ENCODE assay signal across 1 cellular context in genomic region chr14:37257651-37258050, GRCh38.
TF ChIP-seq lines count a peak whose summit lies in the region.

No MANE protein-coding gene starts in this region.

TF ChIP-seq in H1, 55 proteins besides CTCF, POLR2A, EP300 and RAD21:
- TF ChIP-seq, protein P1, sequence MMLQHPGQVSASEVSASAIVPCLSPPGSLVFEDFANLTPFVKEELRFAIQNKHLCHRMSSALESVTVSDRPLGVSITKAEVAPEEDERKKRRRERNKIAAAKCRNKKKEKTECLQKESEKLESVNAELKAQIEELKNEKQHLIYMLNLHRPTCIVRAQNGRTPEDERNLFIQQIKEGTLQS (IDR thresholded peaks at IDR 0.05; ENCODE audit: insufficient read depth, low read depth, low read length), result no peak
- TF ChIP-seq, protein P2, sequence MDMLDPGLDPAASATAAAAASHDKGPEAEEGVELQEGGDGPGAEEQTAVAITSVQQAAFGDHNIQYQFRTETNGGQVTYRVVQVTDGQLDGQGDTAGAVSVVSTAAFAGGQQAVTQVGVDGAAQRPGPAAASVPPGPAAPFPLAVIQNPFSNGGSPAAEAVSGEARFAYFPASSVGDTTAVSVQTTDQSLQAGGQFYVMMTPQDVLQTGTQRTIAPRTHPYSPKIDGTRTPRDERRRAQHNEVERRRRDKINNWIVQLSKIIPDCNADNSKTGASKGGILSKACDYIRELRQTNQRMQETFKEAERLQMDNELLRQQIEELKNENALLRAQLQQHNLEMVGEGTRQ (IDR thresholded peaks at IDR 0.05; ENCODE audit: low read length), result no peak
- TF ChIP-seq ZNF274 (IDR thresholded peaks at IDR 0.05; ENCODE audit: borderline replicate concordance, extremely low read depth, low read length) (no peak), CHD7 (IDR thresholded peaks at IDR 0.05; ENCODE audit: insufficient replicate concordance, low read length) (no peak), SP1 (IDR thresholded peaks at IDR 0.05; ENCODE audit: low read depth, low read length) (no peak), TCF12 (IDR thresholded peaks at IDR 0.05; ENCODE audit: low read depth, low read length) (no peak), CTBP2 (IDR thresholded peaks at IDR 0.05; ENCODE audit: borderline replicate concordance, insufficient read depth, insufficient read length, low read length) (no peak), RNF2 (IDR thresholded peaks at IDR 0.05; ENCODE audit: borderline replicate concordance, low read depth, low read length, missing control alignments, poor library complexity, severe bottlenecking) (no peak), SIN3A (conservative IDR thresholded peaks at IDR 0.05 in 1 of 2, IDR thresholded peaks at IDR 0.05 in 1 of 2; ENCODE audit: low read depth in 1 of 2, low read length in 2 of 2) (no peak), TEAD4 (IDR thresholded peaks at IDR 0.05; ENCODE audit: low read depth, low read length) (no peak), GABPA (IDR thresholded peaks at IDR 0.05; ENCODE audit: borderline replicate concordance, insufficient read depth, low read length) (no peak), RBBP5 (IDR thresholded peaks at IDR 0.05; ENCODE audit: borderline replicate concordance, low read depth, low read length) (no peak), HDAC6 (IDR thresholded peaks at IDR 0.05; ENCODE audit: low read depth, low read length) (no peak)
